Comparison of ENCODE assay signal across 24 cellular contexts in the genomic region with DNA sequence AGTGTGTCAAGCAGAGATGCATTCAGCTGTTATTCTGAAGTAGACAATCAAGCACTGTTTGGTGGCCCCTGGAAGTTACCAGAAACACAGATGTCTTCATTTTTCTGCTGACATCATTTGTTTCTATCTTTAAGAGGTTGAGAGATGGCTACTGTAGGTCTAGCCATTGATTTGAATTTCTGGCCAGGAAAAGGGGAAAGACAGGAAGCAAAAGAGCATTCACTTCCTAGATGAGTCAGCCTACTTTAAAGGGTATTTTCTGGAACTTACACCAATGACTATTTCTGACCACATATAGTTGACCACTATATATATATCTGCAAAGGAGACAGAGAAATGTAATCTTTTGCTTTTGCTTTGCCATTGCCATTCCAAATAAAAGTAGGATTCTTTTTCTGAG.
"Had no signal": no experiment of that assay in that cellular context is flagged by ENCODE, and none has a peak within 500 bp of the region (broad histone marks: within the 10 kb centered on the region; RNA-seq: fewer than 3 reads in every experiment).

No MANE protein-coding gene starts in this region.

- H3K9me3 ChIP-seq: ovary, right lobe of liver, testis, thyroid gland, vagina had no signal

- H3K36me3 ChIP-seq: left ventricle myocardium inferior, ovary, right atrium auricular region, right lobe of liver, stomach, thyroid gland, transverse colon, upper lobe of left lung, vagina had no signal

- H3K27me3 ChIP-seq: ovary, right atrium auricular region, right lobe of liver, stomach, testis, thyroid gland, transverse colon, upper lobe of left lung, vagina had no signal

- DNase-seq: islet precursor cell; left ventricle myocardium inferior; mesendoderm; midbrain; mucosa of descending colon; naive thymus-derived CD4-positive, alpha-beta T cell; ovary; right lobe of liver; stimulated activated CD4-positive, alpha-beta T cell treated with anti-CD3 and anti-CD28 coated beads, Interleukin-1b, Interleukin-23, amount 100 ng/mL, for 48 hours; stimulated activated CD4-positive, alpha-beta T cell treated with anti-CD3 and anti-CD28 coated beads, Interleukin-2, amount 100 ng/mL, for 48 hours; stimulated activated CD4-positive, alpha-beta T cell treated with anti-CD3 and anti-CD28 coated beads, Interleukin-4, amount 100 ng/mL, for 4 hours; stimulated activated CD8-positive, alpha-beta memory T cell treated with anti-CD3 and anti-CD28 coated beads, Interleukin-4, amount 100 ng/mL, for 48 hours; stimulated activated naive CD8-positive, alpha-beta T cell treated with anti-CD3 and anti-CD28 coated beads, Interleukin-15, Interleukin-2, amounts not matched to agents 100 U/mL and 50 U/mL, for 24 hours; stomach; testis; thyroid gland; transverse colon; upper lobe of left lung had no signal

- H3K4me3 ChIP-seq: left ventricle myocardium inferior, lung, mucosa of descending colon, ovary, right atrium auricular region, right lobe of liver, smooth muscle cell, stomach, testis, thyroid gland, transverse colon, upper lobe of left lung, vagina had no signal

- H3K4me2 ChIP-seq: smooth muscle cell had no signal

- H3K27ac ChIP-seq: left ventricle myocardium inferior, ovary, right atrium auricular region, right lobe of liver, stomach, testis, thyroid gland, transverse colon, upper lobe of left lung, vagina had no signal

- H3K4me1 ChIP-seq: left ventricle myocardium inferior, right atrium auricular region, right lobe of liver, stomach, testis, transverse colon, upper lobe of left lung, vagina had no signal

- ATAC-seq: mucosa of descending colon; naive thymus-derived CD4-positive, alpha-beta T cell; natural killer cell treated with Interleukin-12 subunit alpha and Interleukin-12 subunit beta and Interleukin-15 and Interleukin-18, amount 100 ng/mL, for 72 hours; right lobe of liver; stimulated activated memory B cell treated with anti-CD40 and anti-IgM and Interleukin-4, amounts not matched to agents 10 μg/mL and 1 μg/mL and 100 μg/mL, for 72 hours; stimulated activated naive CD8-positive, alpha-beta T cell treated with anti-CD3 and anti-CD28 coated beads, Interleukin-15, Interleukin-2, amounts not matched to agents 100 U/mL and 50 U/mL, for 24 hours had no signal
